26 cellular contexts compared by ENCODE assay signal in the genomic region with DNA sequence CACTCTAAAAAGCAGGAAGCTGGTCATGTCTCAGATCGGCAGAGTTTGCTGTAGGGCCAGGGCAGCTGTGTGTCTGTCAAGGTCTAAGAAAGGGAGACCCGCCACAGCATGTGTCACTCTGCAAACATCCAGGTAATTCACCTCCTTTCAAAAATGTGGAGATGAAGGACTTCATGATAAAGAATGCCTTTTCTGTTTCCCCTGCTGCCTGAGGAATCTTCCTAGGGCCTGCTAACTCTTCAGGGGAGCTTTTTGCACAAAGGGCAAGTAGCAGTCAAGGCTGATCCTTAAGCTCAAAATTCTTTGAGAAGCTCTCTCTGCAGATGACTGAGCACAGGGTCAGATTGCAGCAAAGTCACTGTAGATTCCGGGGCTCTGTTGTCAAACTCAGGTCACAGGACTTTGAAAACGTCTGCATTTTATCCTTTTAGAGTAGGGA. TPM values are rescaled to one million over a fixed set of nuclear protein-coding genes. Genes with fewer than 3 reads are reported as not detected.
A peak's percentile ranks its signal among the peaks of the same experiment; 100 is the strongest.
DNase-seq lines count a peak whose midpoint lies in the region; ATAC-seq and TF ChIP-seq lines count a peak whose summit lies in the region.
"Had no signal": no experiment of that assay in that cellular context is flagged by ENCODE, and none has a peak within 500 bp of the region (broad histone marks: within the 10 kb centered on the region; RNA-seq: fewer than 3 reads in every experiment).

No MANE protein-coding gene starts in this region.

- H3K27ac ChIP-seq in cardiac muscle cell (peak overlapping the region; percentile 44), hepatocyte (peak overlapping the region; percentile 76)
- H3K27ac ChIP-seq: foreskin keratinocyte had no signal

- WGBS in hepatocyte (ENCODE audit: low lambda C conversion rate, missing lambda C conversion rate), result 26% methylated on average over 4 of the region's 4 CpGs

- no peaks in the 10 kb centered on the region for H3K9me2 ChIP-seq in hepatocyte (replicated peaks; ENCODE audit: insufficient read depth)

- peaks cover 6% of the 10 kb centered on the region for H3K36me3 Mint-ChIP-seq in mesothelial cell of epicardium

- H3K36me3 ChIP-seq in cardiac muscle cell, result no peaks in the 10 kb centered on the region
- H3K36me3 ChIP-seq in hepatocyte (replicated peaks; ENCODE audit: insufficient read depth, low read depth), result no peaks in the 10 kb centered on the region

- no peaks in the 10 kb centered on the region for H3K27me3 Mint-ChIP-seq in mesothelial cell of epicardium (ENCODE audit: low read depth)
- H3K27me3 Mint-ChIP-seq: activated CD8-positive, alpha-beta T cell treated with anti-CD3 and anti-CD28 coated beads for 36 hours; activated naive CD4-positive, alpha-beta T cell treated with anti-CD3 and anti-CD28 coated beads, Interleukin-2, amount 50 U/mL, for 24 hours; activated T-helper 17 cell treated with anti-CD3 and anti-CD28 coated beads, Interleukin-2, amount 50 U/mL, for 72 hours; CD4-positive, alpha-beta T cell had no signal

- no peaks in the 10 kb centered on the region for H3K79me2 ChIP-seq in hepatocyte

- TF ChIP-seq CTCF in cardiac muscle cell (IDR thresholded peaks at IDR 0.05; ENCODE audit: low read depth, low read length) (no peak), hepatocyte (IDR thresholded peaks at IDR 0.05; ENCODE audit: poor library complexity) (no peak), mesothelial cell of epicardium (IDR thresholded peaks at IDR 0.05; ENCODE audit: unreplicated experiment) (no peak)

- ATAC-seq in GM21529 (IDR thresholded peaks at IDR 0.05; ENCODE audit: unreplicated experiment), result no peak
- no peak for ATAC-seq in esophagus mucosa
- ATAC-seq: activated CD8-positive, alpha-beta T cell treated with anti-CD3 and anti-CD28 coated beads for 36 hours; activated T-helper 17 cell treated with anti-CD3 and anti-CD28 coated beads, Interleukin-2, amount 50 U/mL, for 72 hours; mucosa of descending colon had no signal

- H3K27me3 ChIP-seq in cardiac muscle cell (no peaks in the 10 kb centered on the region), hepatocyte (no peaks in the 10 kb centered on the region)
- H3K27me3 ChIP-seq: foreskin keratinocyte had no signal

- peaks cover 8% of the 10 kb centered on the region for H3K9me3 Mint-ChIP-seq in mesothelial cell of epicardium
- H3K9me3 Mint-ChIP-seq: activated CD8-positive, alpha-beta T cell treated with anti-CD3 and anti-CD28 coated beads for 36 hours; activated naive CD4-positive, alpha-beta T cell treated with anti-CD3 and anti-CD28 coated beads, Interleukin-2, amount 50 U/mL, for 24 hours; activated T-helper 17 cell treated with anti-CD3 and anti-CD28 coated beads, Interleukin-2, amount 50 U/mL, for 72 hours; CD4-positive, alpha-beta T cell had no signal

- DNase-seq in cardiac muscle cell (ENCODE audit: low read depth in 1 of 2, low spot score in 1 of 2) (no peak), cardiac septum (ENCODE audit: low spot score) (no peak), hepatocyte (ENCODE audit: low spot score) (peak; percentile 54), mesothelial cell of epicardium (ENCODE audit: low spot score in 2 of 2, unreplicated experiment in 2 of 2) (no peak), NCI-H2029 (lab: John Stamatoyannopoulos, UW) (no peak)
- DNase-seq in activated CD4-positive, alpha-beta T cell treated with anti-CD3 and anti-CD28 coated beads for 4 hours, result no peak
- DNase-seq: 8988T; activated CD4-positive, CD25-positive, alpha-beta regulatory T cell treated with anti-CD3 and anti-CD28 coated beads, Interleukin-2, amount 50 U/mL, for 72 hours; activated CD8-positive, alpha-beta T cell treated with anti-CD3 and anti-CD28 coated beads for 36 hours; amygdala; CD4-positive, alpha-beta T cell; effector memory CD4-positive, alpha-beta T cell; EL; foreskin keratinocyte; GOT3; mucosa of descending colon; NCI-H1092 treated with DMSO at 0.1 percent for 48 hours; NCI-H2029 treated with DMSO at 0.1 percent for 48 hours; NCI-H345; posterior cingulate gyrus; stimulated activated CD4-positive, alpha-beta T cell treated with anti-CD3 and anti-CD28 coated beads, Interleukin-15, amount 100 ng/mL, for 24 hours; stimulated activated naive CD4-positive, alpha-beta T cell treated with Interleukin-2 at 50 U/mL for 16 hours had no signal

- intact Hi-C loops in cardiac septum (cut with DNase I), result no loop called here

- H3K9me3 ChIP-seq in cardiac muscle cell (ENCODE audit: low read depth) (no peaks in the 10 kb centered on the region), hepatocyte (ENCODE audit: low read depth) (no peaks in the 10 kb centered on the region)
- H3K9me3 ChIP-seq: mucosa of descending colon had no signal

- H3K4me1 Mint-ChIP-seq in mesothelial cell of epicardium, result peaks cover 9% of the 10 kb centered on the region
- H3K4me1 Mint-ChIP-seq: activated T-helper 17 cell treated with anti-CD3 and anti-CD28 coated beads, Interleukin-2, amount 50 U/mL, for 72 hours had no signal

- H3K4me1 ChIP-seq in cardiac muscle cell (ENCODE audit: low read depth) (peaks cover 7% of the 10 kb centered on the region), hepatocyte (ENCODE audit: insufficient read depth) (peaks cover 6% of the 10 kb centered on the region)
- H3K4me1 ChIP-seq: foreskin keratinocyte had no signal

- H3K27ac Mint-ChIP-seq in mesothelial cell of epicardium, result peak overlapping the region; percentile 45
- H3K27ac Mint-ChIP-seq: activated CD8-positive, alpha-beta T cell treated with anti-CD3 and anti-CD28 coated beads for 36 hours; activated naive CD4-positive, alpha-beta T cell treated with anti-CD3 and anti-CD28 coated beads, Interleukin-2, amount 50 U/mL, for 24 hours; activated T-helper 17 cell treated with anti-CD3 and anti-CD28 coated beads, Interleukin-2, amount 50 U/mL, for 72 hours; CD4-positive, alpha-beta T cell had no signal

- H3K4me3 Mint-ChIP-seq in mesothelial cell of epicardium, result no peak overlapping the region
- H3K4me3 Mint-ChIP-seq: activated CD8-positive, alpha-beta T cell treated with anti-CD3 and anti-CD28 coated beads for 36 hours; activated naive CD4-positive, alpha-beta T cell treated with anti-CD3 and anti-CD28 coated beads, Interleukin-2, amount 50 U/mL, for 24 hours; activated T-helper 17 cell treated with anti-CD3 and anti-CD28 coated beads, Interleukin-2, amount 50 U/mL, for 72 hours; CD4-positive, alpha-beta T cell had no signal

- H3K4me3 ChIP-seq in cardiac muscle cell (no peak overlapping the region), hepatocyte (no peak overlapping the region)
- H3K4me3 ChIP-seq: mucosa of descending colon had no signal

- no peak overlapping the region for H3K4me2 ChIP-seq in hepatocyte

- H2AFZ ChIP-seq in hepatocyte, result no peak overlapping the region

- no peaks in the 10 kb centered on the region for H4K20me1 ChIP-seq in hepatocyte (ENCODE audit: insufficient read depth, poor library complexity, severe bottlenecking)

RNA-seq across cellular contexts. Expression of gene RASL11B, which starts 21.1 kb away (rescaled TPM):
- total RNA-seq in cardiac muscle cell (37.5 and 50.0 TPM in 2 replicates), cardiac septum (23.8 TPM), hepatocyte (6.3 and 8.9 TPM in 2 replicates), mesothelial cell of epicardium (22.7 to 26.1 TPM (median 24.7 TPM) in 3 replicates), esophagus mucosa (1.0 TPM)
- polyA plus RNA-seq in cardiac muscle cell (74.1 and 81.0 TPM in 2 replicates), hepatocyte (6.9 and 7.6 TPM in 2 replicates)
